Comparison of ENCODE assay signal across 1 cellular context in genomic region chr2:68745006-68745405, GRCh38.
TF ChIP-seq lines count a peak whose summit lies in the region.

No MANE protein-coding gene starts in this region.

TF ChIP-seq in WTC11, 78 proteins besides CTCF, POLR2A, EP300 and RAD21 (continued from another document):
- no peak for TF ChIP-seq ATF6 (CRISPR knock-in tag; IDR thresholded peaks at IDR 0.05)
- no peak for TF ChIP-seq GRHL2 (CRISPR knock-in tag; IDR thresholded peaks at IDR 0.05; ENCODE audit: insufficient replicate concordance, severe bottlenecking)
- TF ChIP-seq ZBTB43 (CRISPR knock-in tag; IDR thresholded peaks at IDR 0.05), result no peak
- TF ChIP-seq CDX4 (CRISPR knock-in tag; IDR thresholded peaks at IDR 0.05; ENCODE audit: borderline replicate concordance), result no peak
- TF ChIP-seq TEAD1 (CRISPR knock-in tag; IDR thresholded peaks at IDR 0.05), result no peak
- no peak for TF ChIP-seq ZNF532 (CRISPR knock-in tag; IDR thresholded peaks at IDR 0.05; ENCODE audit: borderline replicate concordance)
- no peak for TF ChIP-seq USF2 (CRISPR knock-in tag; IDR thresholded peaks at IDR 0.05)
- TF ChIP-seq ZNF121 (CRISPR knock-in tag; IDR thresholded peaks at IDR 0.05), result no peak
- TF ChIP-seq E2F1 (CRISPR knock-in tag; IDR thresholded peaks at IDR 0.05), result no peak
- no peak for TF ChIP-seq CREM (CRISPR knock-in tag; IDR thresholded peaks at IDR 0.05)
- no peak for TF ChIP-seq ATF3 (CRISPR knock-in tag; conservative IDR thresholded peaks at IDR 0.05)
- no peak for TF ChIP-seq GTF2I (CRISPR knock-in tag; conservative IDR thresholded peaks at IDR 0.05)
